In genomic region chr14:33950320-33951182, GRCh38 we compare ENCODE assay signal across 8 cellular contexts. TPM values are rescaled to one million over a fixed set of nuclear protein-coding genes. Genes with fewer than 3 reads are reported as not detected.
DNase-seq lines count a peak whose midpoint lies in the region; ATAC-seq and TF ChIP-seq lines count a peak whose summit lies in the region.

EGLN3 (minus strand) TSS chr14:33951074; CDS start chr14:33950752, 322 bp downstream.

- H3K27me3 Mint-ChIP-seq in endodermal cell (ENCODE audit: insufficient read depth): peaks cover 20% of the 10 kb centered on the region

- peak; percentile 90 for ATAC-seq in GM18867 (IDR thresholded peaks at IDR 0.05; ENCODE audit: unreplicated experiment)
- ATAC-seq in HG03095 (IDR thresholded peaks at IDR 0.05; ENCODE audit: unreplicated experiment): peak; percentile 72

- WGBS in endodermal cell (ENCODE audit: insufficient coverage in 1 of 2, insufficient read length in 1 of 2), 2 experiments: 0 to 2% methylated on average over 39 to 91 of the region's 91 CpGs
- no CpG with 5 or more reads among the region's 91 CpGs for WGBS in mesendoderm (ENCODE audit: extremely low coverage, insufficient coverage, low lambda C conversion rate)

- no peaks in the 10 kb centered on the region for H3K9me3 ChIP-seq in endodermal cell (ENCODE audit: control insufficient read depth, low read length)

- H3K56ac ChIP-seq in mesendoderm (ENCODE audit: low read length): peak within 1 kb of the TSS; percentile 98

- peak within 1 kb of the TSS; percentile 80 for H3K4me3 Mint-ChIP-seq in endodermal cell

- no peaks in the 10 kb centered on the region for H3K9me3 Mint-ChIP-seq in endodermal cell

- H3K18ac ChIP-seq in mesendoderm (ENCODE audit: low read length): peak within 1 kb of the TSS; percentile 86

- no peak for TF ChIP-seq CTCF in endodermal cell (conservative IDR thresholded peaks at IDR 0.05)

- peaks cover 36% of the 10 kb centered on the region for H3K4me1 Mint-ChIP-seq in endodermal cell

- H4K5ac ChIP-seq in mesendoderm (ENCODE audit: low read length): no peak within 1 kb of the TSS

- H3K27ac ChIP-seq in endodermal cell (ENCODE audit: low read depth, low read length) (peak within 1 kb of the TSS; percentile 42), mesendoderm (ENCODE audit: low read depth, low read length) (peak within 1 kb of the TSS; percentile 32)

- H3K79me1 ChIP-seq in mesendoderm (ENCODE audit: low read length): no peaks in the 10 kb centered on the region

- peak within 1 kb of the TSS; percentile 87 for H3K23ac ChIP-seq in mesendoderm (ENCODE audit: low read length)

- H2BK120ac ChIP-seq in mesendoderm (ENCODE audit: low read depth, low read length): no peak within 1 kb of the TSS

- H3K36me3 Mint-ChIP-seq in endodermal cell (ENCODE audit: low read depth): peaks cover 2% of the 10 kb centered on the region

- H3K9ac ChIP-seq in endodermal cell (ENCODE audit: extremely low read depth, low read length, poor library complexity, severe bottlenecking) (peak within 1 kb of the TSS; percentile 76), mesendoderm (ENCODE audit: low read length) (peak within 1 kb of the TSS; percentile 97)

- H3K4me3 ChIP-seq in endodermal cell (ENCODE audit: low read length): peak within 1 kb of the TSS; percentile 86
- H3K4me3 ChIP-seq in mesendoderm (ENCODE audit: low read length): peak within 1 kb of the TSS; percentile 92

- H2BK5ac ChIP-seq in mesendoderm (ENCODE audit: low read length): peak within 1 kb of the TSS; percentile 93

- peak within 1 kb of the TSS; percentile 32 for H3K4me2 ChIP-seq in mesendoderm (ENCODE audit: low read length)

- H3K4ac ChIP-seq in mesendoderm (ENCODE audit: low read depth, low read length): no peak within 1 kb of the TSS

- DNase-seq in AG08395 (ENCODE audit: low spot score) (peak; percentile 88), NCI-H446 treated with DMSO at 0.1 percent for 48 hours (lab: John Stamatoyannopoulos, UW) (peak; percentile 85), endodermal cell (peak; percentile 98), mesendoderm (peak; percentile 97)
- DNase-seq in activated CD8-positive, alpha-beta memory T cell treated with anti-CD3 and anti-CD28 coated beads for 24 hours: peak; percentile 83
- peak; percentile 21 for DNase-seq in stimulated activated CD8-positive, alpha-beta memory T cell treated with anti-CD3 and anti-CD28 coated beads, Interleukin-15, amount 100 ng/mL, for 24 hours (ENCODE audit: low read depth)

- H3K79me2 ChIP-seq in mesendoderm (ENCODE audit: control insufficient read depth, insufficient read depth, low read length): peaks cover 45% of the 10 kb centered on the region

- H2BK15ac ChIP-seq in mesendoderm (replicated peaks; ENCODE audit: low read depth): no peak within 1 kb of the TSS

- H3K4me1 ChIP-seq in endodermal cell (ENCODE audit: control insufficient read depth, insufficient read depth, low read length): peaks cover 13% of the 10 kb centered on the region
- H3K4me1 ChIP-seq in mesendoderm (ENCODE audit: control insufficient read depth, low read depth, low read length): peaks cover 8% of the 10 kb centered on the region

- H3K27ac Mint-ChIP-seq in endodermal cell: peak within 1 kb of the TSS; percentile 94

- no peak within 1 kb of the TSS for H4K8ac ChIP-seq in mesendoderm (ENCODE audit: low read depth, low read length)

- no peak within 1 kb of the TSS for H2AK5ac ChIP-seq in mesendoderm (ENCODE audit: low read length)

- H3K36me3 ChIP-seq in endodermal cell (ENCODE audit: control insufficient read depth, insufficient read depth, low read length): peaks cover 3% of the 10 kb centered on the region
- no peaks in the 10 kb centered on the region for H3K36me3 ChIP-seq in mesendoderm (ENCODE audit: control insufficient read depth, insufficient read depth, low read length)

- H3K27me3 ChIP-seq in endodermal cell (ENCODE audit: control insufficient read depth, insufficient read depth, low read length, poor library complexity, severe bottlenecking) (peaks cover 18% of the 10 kb centered on the region), mesendoderm (ENCODE audit: insufficient read depth, low read length, poor library complexity) (no peaks in the 10 kb centered on the region)

RNA-seq across cellular contexts. Expression of gene EGLN3, which starts in this region (rescaled TPM):
- total RNA-seq in endodermal cell: 10 to 100 TPM; 13.4 to 18.1 TPM
- polyA plus RNA-seq in endodermal cell (2013, experiment 1 of 2): 12.6 TPM
- 14.5 TPM for polyA plus RNA-seq in endodermal cell (2013, experiment 2 of 2)
- polyA plus RNA-seq in mesendoderm (2013, experiment 1 of 2): 24.2 TPM
- 24.5 TPM for polyA plus RNA-seq in mesendoderm (2013, experiment 2 of 2)

Comparison
In these comparisons a context has a peak if more than half of its experiments do, and no peak if none do; other contexts are left out.
1. Peak in every context shown above with its lines: DNase-seq, ATAC-seq, H3K4me3 ChIP-seq and H3K27ac ChIP-seq.
2. DNase-seq: peak in every context shown above with its lines; median percentile 98 in endodermal cell; 97 in mesendoderm; 88 in AG08395; 85 in NCI-H446 treated with DMSO at 0.1 percent for 48 hours; 83 in activated CD8-positive, alpha-beta memory T cell treated with anti-CD3 and anti-CD28 coated beads for 24 hours; 21 in stimulated activated CD8-positive, alpha-beta memory T cell treated with anti-CD3 and anti-CD28 coated beads, Interleukin-15, amount 100 ng/mL, for 24 hours.